1 cellular context compared by ENCODE assay signal in the genomic region with DNA sequence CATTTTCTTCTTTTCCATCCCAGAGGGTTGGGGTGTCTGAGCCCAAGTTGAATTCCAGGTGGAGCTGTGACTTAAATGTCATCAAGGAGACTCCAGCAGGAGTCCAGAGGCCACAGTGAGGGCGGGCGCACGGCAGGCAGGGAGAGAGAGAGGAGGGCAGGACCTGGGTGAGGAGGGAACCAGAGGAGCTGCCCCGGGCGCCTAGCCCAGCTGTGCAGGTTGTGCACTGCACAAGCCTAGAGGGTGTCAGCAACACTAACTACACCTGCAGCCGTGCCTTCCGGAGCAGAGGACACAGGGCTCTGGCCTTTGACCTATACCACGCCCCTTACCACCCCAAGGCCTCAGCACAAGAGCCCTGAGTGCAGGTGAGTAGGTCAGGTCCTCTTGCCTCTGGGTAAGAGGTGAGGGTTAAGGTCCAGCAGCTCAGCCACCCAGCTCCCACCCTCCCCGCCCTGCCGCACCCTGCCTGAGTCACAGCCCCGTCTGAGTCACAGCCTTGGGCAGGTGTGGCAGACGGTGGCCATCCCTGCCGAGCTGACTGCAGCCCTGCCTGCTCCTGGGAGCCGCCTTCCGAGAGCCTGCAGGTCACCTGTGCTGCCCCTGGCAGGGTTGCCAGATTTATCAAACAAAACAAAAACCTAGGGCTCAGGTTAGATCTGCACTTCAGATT.
TF ChIP-seq lines count a peak whose summit lies in the region.

No MANE protein-coding gene starts in this region.

TF ChIP-seq in A549, 52 proteins besides CTCF, POLR2A, EP300 and RAD21 (continued from another document):
- TF ChIP-seq, protein P1, sequence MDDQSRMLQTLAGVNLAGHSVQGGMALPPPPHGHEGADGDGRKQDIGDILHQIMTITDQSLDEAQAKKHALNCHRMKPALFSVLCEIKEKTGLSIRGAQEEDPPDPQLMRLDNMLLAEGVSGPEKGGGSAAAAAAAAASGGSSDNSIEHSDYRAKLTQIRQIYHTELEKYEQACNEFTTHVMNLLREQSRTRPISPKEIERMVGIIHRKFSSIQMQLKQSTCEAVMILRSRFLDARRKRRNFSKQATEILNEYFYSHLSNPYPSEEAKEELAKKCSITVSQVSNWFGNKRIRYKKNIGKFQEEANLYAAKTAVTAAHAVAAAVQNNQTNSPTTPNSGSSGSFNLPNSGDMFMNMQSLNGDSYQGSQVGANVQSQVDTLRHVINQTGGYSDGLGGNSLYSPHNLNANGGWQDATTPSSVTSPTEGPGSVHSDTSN (IDR thresholded peaks at IDR 0.05) = no peak; the same call in 1 of the 2 replicates
- TF ChIP-seq CHD4 (IDR thresholded peaks at IDR 0.05; ENCODE audit: borderline replicate concordance) = no peak
- TF ChIP-seq TFCP2L1 (CRISPR knock-in tag; IDR thresholded peaks at IDR 0.05) = no peak
- TF ChIP-seq CBX8 (IDR thresholded peaks at IDR 0.05) = no peak
- TF ChIP-seq ZFP36 (IDR thresholded peaks at IDR 0.05; ENCODE audit: borderline replicate concordance, partially characterized antibody) = no peak
- TF ChIP-seq NFE2L2 (conservative IDR thresholded peaks at IDR 0.05; ENCODE audit: low read length) = no peak
- TF ChIP-seq FOXS1 (CRISPR knock-in tag; IDR thresholded peaks at IDR 0.05) = no peak
- TF ChIP-seq MYC (IDR thresholded peaks at IDR 0.05; ENCODE audit: borderline replicate concordance, low read length) = no peak
- TF ChIP-seq KDM5A (IDR thresholded peaks at IDR 0.05) = no peak
- TF ChIP-seq, protein P2, sequence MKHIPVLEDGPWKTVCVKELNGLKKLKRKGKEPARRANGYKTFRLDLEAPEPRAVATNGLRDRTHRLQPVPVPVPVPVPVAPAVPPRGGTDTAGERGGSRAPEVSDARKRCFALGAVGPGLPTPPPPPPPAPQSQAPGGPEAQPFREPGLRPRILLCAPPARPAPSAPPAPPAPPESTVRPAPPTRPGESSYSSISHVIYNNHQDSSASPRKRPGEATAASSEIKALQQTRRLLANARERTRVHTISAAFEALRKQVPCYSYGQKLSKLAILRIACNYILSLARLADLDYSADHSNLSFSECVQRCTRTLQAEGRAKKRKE (CRISPR knock-in tag; IDR thresholded peaks at IDR 0.05; ENCODE audit: low read depth) = no peak
